ENCODE assay signal across 8 cellular contexts in the genomic region with DNA sequence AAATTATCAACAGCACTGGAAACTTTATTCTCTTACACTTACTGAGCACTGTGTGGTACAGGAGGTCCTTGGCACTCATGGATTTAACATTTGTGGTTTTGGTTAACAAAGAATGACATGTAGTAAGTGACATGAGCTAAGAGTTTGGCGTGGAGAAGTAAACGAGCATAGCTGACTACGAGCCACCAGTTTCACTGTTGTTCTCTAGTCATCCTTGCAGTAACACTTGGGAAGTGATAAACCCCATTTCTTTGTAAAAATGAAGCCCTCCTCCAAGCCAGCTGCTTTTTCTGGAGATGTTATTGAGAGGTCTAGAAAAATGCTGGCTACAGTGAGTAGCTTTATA. TPM values are rescaled to one million over a fixed set of nuclear protein-coding genes. Genes with fewer than 3 reads are reported as not detected.
DNase-seq lines count a peak whose midpoint lies in the region; ATAC-seq and TF ChIP-seq lines count a peak whose summit lies in the region.

No MANE protein-coding gene starts in this region.

- DNase-seq in stimulated activated CD4-positive, alpha-beta T cell treated with anti-CD3 and anti-CD28 coated beads, Interleukin-1b, Interleukin-23, amount 100 ng/mL, for 48 hours = peak; percentile 65
- no peak for DNase-seq in stimulated activated CD4-positive, alpha-beta T cell treated with anti-CD3 and anti-CD28 coated beads, Interleukin-4, amount 100 ng/mL, for 4 hours
- DNase-seq in M059J (ENCODE audit: low read depth) (peak; percentile 89), esophagus squamous epithelium (lab: John Stamatoyannopoulos, UW) (no peak), NCI-H2081 treated with DMSO at 0.1 percent for 48 hours (lab: John Stamatoyannopoulos, UW) (no peak), SW 1271 (lab: John Stamatoyannopoulos, UW) (no peak)

- 16 to 19% methylated on average over 3 of the region's 3 CpGs for WGBS in esophagus squamous epithelium, 2 donors

- H3K36me3 ChIP-seq in esophagus squamous epithelium = no peaks in the 10 kb centered on the region

- no peaks in the 10 kb centered on the region for H3K27me3 ChIP-seq in esophagus squamous epithelium

- intact Hi-C loops in esophagus squamous epithelium (cut with DNase I) = no loop called here

- H3K4me3 ChIP-seq in esophagus squamous epithelium = peak overlapping the region in 3 of 4 donors; percentile 0 to 28 (median 3)

- no peak for TF ChIP-seq CTCF in esophagus squamous epithelium (IDR thresholded peaks at IDR 0.05)

- peaks cover 0 to 16% (median 5%) of the 10 kb centered on the region in 3 donors for H3K4me1 ChIP-seq in esophagus squamous epithelium

- no peak for TF ChIP-seq POLR2A in esophagus squamous epithelium (IDR thresholded peaks at IDR 0.05)

- no peaks in the 10 kb centered on the region for H3K9me3 ChIP-seq in esophagus squamous epithelium

- ATAC-seq in GM21390 (IDR thresholded peaks at IDR 0.05; ENCODE audit: unreplicated experiment) (no peak), GM19023 (IDR thresholded peaks at IDR 0.05; ENCODE audit: unreplicated experiment) (no peak)

- H3K27ac ChIP-seq in esophagus squamous epithelium = peak overlapping the region in 3 of 4 donors; percentile 11 to 45 (median 37)

RNA-seq across cellular contexts. Expression of a gene that starts 32.7 kb away (rescaled TPM):
- 62.5 and 79.6 TPM in 2 replicates for total RNA-seq in M059J (2014; rRNA removed; shearing (Covaris generic))
- 10 to 100 TPM in 2 of 4 donors, 1 to 10 TPM in 2; 2.1 to 13.7 (median 7.2) TPM for total RNA-seq in esophagus squamous epithelium

RNA-seq across cellular contexts. Expression of a gene that starts 52.5 kb away (rescaled TPM):
- total RNA-seq in M059J (2014; rRNA removed; shearing (Covaris generic)) = 46.0 and 46.4 TPM in 2 replicates
- total RNA-seq in esophagus squamous epithelium = 10 to 100 TPM in 3 of 4 donors, 1 to 10 TPM in 1; 7.4 to 25.9 (median 23.2) TPM

Comparison
In these comparisons a context has a peak if more than half of its experiments do, and no peak if none do; other contexts are left out.
1. DNase-seq: peak in stimulated activated CD4-positive, alpha-beta T cell treated with anti-CD3 and anti-CD28 coated beads, Interleukin-1b, Interleukin-23, amount 100 ng/mL, for 48 hours (single experiment) and M059J (single experiment); none in stimulated activated CD4-positive, alpha-beta T cell treated with anti-CD3 and anti-CD28 coated beads, Interleukin-4, amount 100 ng/mL, for 4 hours (0 of 2), esophagus squamous epithelium (single experiment), NCI-H2081 treated with DMSO at 0.1 percent for 48 hours (single experiment) and SW 1271 (0 of 2).